Comparison of ENCODE assay signal across 25 cellular contexts in the genomic region with DNA sequence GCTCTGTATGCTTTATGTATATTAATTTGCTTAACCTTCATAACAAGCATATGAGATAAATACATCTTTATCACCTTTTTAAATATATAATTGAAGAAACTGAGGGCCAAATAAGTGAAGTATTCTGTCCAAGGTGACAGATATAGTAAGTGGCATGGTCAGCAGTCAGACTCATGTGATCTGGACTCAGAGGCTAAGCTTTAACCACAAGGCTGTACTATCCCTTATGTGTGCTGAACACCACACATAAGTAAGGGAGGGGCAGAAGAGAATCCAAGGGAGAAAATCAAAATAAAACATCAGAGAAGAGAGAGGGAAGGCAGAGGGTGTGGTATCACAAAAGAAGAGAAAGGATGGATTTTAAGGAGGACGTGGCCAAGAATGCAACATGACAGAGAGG.
"Had no signal": no experiment of that assay in that cellular context is flagged by ENCODE, and none has a peak within 500 bp of the region (broad histone marks: within the 10 kb centered on the region; RNA-seq: fewer than 3 reads in every experiment).

No MANE protein-coding gene starts in this region.

- H3K4me1 ChIP-seq: body of pancreas, esophagus squamous epithelium had no signal

- H3K4me3 ChIP-seq: body of pancreas, esophagus squamous epithelium had no signal

- H3K27ac ChIP-seq: body of pancreas, esophagus squamous epithelium, VCaP had no signal

- H3K27me3 Mint-ChIP-seq: activated CD8-positive, alpha-beta T cell treated with anti-CD3 and anti-CD28 coated beads for 36 hours; activated naive CD8-positive, alpha-beta T cell; effector memory CD8-positive, alpha-beta T cell had no signal

- H3K9me3 ChIP-seq: body of pancreas, esophagus squamous epithelium had no signal

- H3K4me3 Mint-ChIP-seq: activated CD8-positive, alpha-beta T cell treated with anti-CD3 and anti-CD28 coated beads for 36 hours; activated naive CD8-positive, alpha-beta T cell; activated T-cell treated with anti-CD3 and anti-CD28 coated beads, Interleukin-2, amount 50 U/mL, for 4 hours; activated T-helper 17 cell treated with anti-CD3 and anti-CD28 coated beads, Interleukin-2, amount 50 U/mL, for 72 hours; effector memory CD8-positive, alpha-beta T cell; WTC11 had no signal

- ATAC-seq: activated CD8-positive, alpha-beta T cell treated with anti-CD3 and anti-CD28 coated beads for 36 hours; activated T-cell treated with anti-CD3 and anti-CD28 coated beads, Interleukin-2, amount 50 U/mL, for 4 hours; activated T-helper 17 cell treated with anti-CD3 and anti-CD28 coated beads, Interleukin-2, amount 50 U/mL, for 72 hours; body of pancreas; effector memory CD8-positive, alpha-beta T cell; WTC11 had no signal

- H3K36me3 Mint-ChIP-seq: activated naive CD8-positive, alpha-beta T cell had no signal

- DNase-seq: activated CD4-positive, alpha-beta T cell treated with anti-CD3 and anti-CD28 coated beads for 1 hour; activated CD4-positive, alpha-beta T cell treated with anti-CD3 and anti-CD28 coated beads for 4 hours; activated CD4-positive, alpha-beta T cell treated with anti-CD3 and anti-CD28 coated beads, Interleukin-2, amount 50 U/mL, for 1 hour; activated CD4-positive, alpha-beta T cell treated with anti-CD3 and anti-CD28 coated beads, Interleukin-2, amount 50 U/mL, for 48 hours; activated CD8-positive, alpha-beta memory T cell treated with anti-CD3 and anti-CD28 coated beads for 24 hours; activated CD8-positive, alpha-beta T cell treated with anti-CD3 and anti-CD28 coated beads for 36 hours; activated effector memory CD4-positive, alpha-beta T cell treated with Interleukin-2 at 50 U/mL for 16 hours; activated gamma-delta T cell treated with Interleukin-2 at 50 U/mL for 16 hours; activated naive CD4-positive, alpha-beta T cell treated with anti-CD3 and anti-CD28 coated beads, Interleukin-2, amount 50 U/mL, for 16 hours; activated naive CD4-positive, alpha-beta T cell treated with Interleukin-2 at 50 U/mL for 16 hours; activated T-cell treated with anti-CD3 and anti-CD28 coated beads, Interleukin-2, amount 50 U/mL, for 4 hours; body of pancreas; caudate nucleus; cortex of kidney; dermis blood vessel endothelial cell; effector CD4-positive, alpha-beta T cell; effector memory CD8-positive, alpha-beta T cell; esophagus squamous epithelium; head of caudate nucleus; hippocampal formation; T-helper 2 cell had no signal

- H3K27ac Mint-ChIP-seq: activated CD8-positive, alpha-beta T cell treated with anti-CD3 and anti-CD28 coated beads for 36 hours; activated naive CD8-positive, alpha-beta T cell; activated T-helper 17 cell treated with anti-CD3 and anti-CD28 coated beads, Interleukin-2, amount 50 U/mL, for 72 hours; effector memory CD8-positive, alpha-beta T cell; WTC11 had no signal

- H3K4me1 Mint-ChIP-seq: activated T-helper 17 cell treated with anti-CD3 and anti-CD28 coated beads, Interleukin-2, amount 50 U/mL, for 72 hours had no signal

- H3K27me3 ChIP-seq: body of pancreas, esophagus squamous epithelium had no signal

- H3K36me3 ChIP-seq: esophagus squamous epithelium had no signal
